ENCODE assay signal across 25 cellular contexts in the genomic region with DNA sequence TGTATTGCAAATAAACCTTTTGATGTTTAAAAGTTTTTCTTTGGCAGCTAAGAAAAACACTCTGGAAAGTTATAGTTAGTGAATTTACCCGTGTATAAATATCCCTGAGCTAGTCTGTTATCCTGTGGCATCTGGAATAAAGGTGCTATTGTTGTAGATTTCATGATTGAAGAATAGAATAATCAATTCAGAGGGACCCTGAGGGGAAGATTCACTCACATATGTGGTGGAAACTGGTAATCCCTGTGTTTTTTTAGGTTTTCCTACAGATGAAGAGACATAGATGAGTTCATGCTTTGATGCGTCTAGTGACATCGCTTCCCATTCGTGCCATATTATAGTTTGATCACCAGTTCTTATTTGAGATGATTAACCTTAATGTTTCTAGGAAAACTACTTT.
A peak's percentile ranks its signal among the peaks of the same experiment; 100 is the strongest.
DNase-seq lines count a peak whose midpoint lies in the region; ATAC-seq and TF ChIP-seq lines count a peak whose summit lies in the region.
"Had no signal": no experiment of that assay in that cellular context is flagged by ENCODE, and none has a peak within 500 bp of the region (broad histone marks: within the 10 kb centered on the region; RNA-seq: fewer than 3 reads in every experiment).

No MANE protein-coding gene starts in this region.

- ATAC-seq in HG03521 (IDR thresholded peaks at IDR 0.05; ENCODE audit: unreplicated experiment): no peak
- ATAC-seq: A549; CD8-positive, alpha-beta T cell; GM12878 had no signal

- H3K9me3 ChIP-seq in left ventricle myocardium inferior (replicated peaks): no peaks in the 10 kb centered on the region
- H3K9me3 ChIP-seq: A549; BLaER1 treated with 17β-estradiol and CSF1 and Interleukin-3, amounts not matched to agents 10 nM and 100 nM had no signal

- intact Hi-C loops in left ventricle myocardium inferior (cut with micrococcal nuclease): no loop called here

- in situ Hi-C loops in SK-MEL-5 (cut with HindIII; ENCODE audit: low pct_unique_long_range_greater_than_20kb, low sequenced_read_pairs): no loop called here

- no peaks in the 10 kb centered on the region for H3K36me3 ChIP-seq in left ventricle myocardium inferior
- H3K36me3 ChIP-seq: BLaER1 treated with 17β-estradiol and CSF1 and Interleukin-3, amounts not matched to agents 10 nM and 100 nM had no signal

- H3K27ac ChIP-seq in left ventricle myocardium inferior (replicated peaks): no peak overlapping the region
- H3K27ac ChIP-seq: 22Rv1; A549; BLaER1 treated with 17β-estradiol and CSF1 and Interleukin-3, amounts not matched to agents 10 nM and 100 nM; C4-2B had no signal

- H3K4me3 Mint-ChIP-seq in neural crest cell: no peak overlapping the region
- H3K4me3 Mint-ChIP-seq: B cell; CD4-positive, alpha-beta T cell; CD8-positive, alpha-beta T cell had no signal

- DNase-seq in COLO829 (ENCODE audit: low spot score) (peak; percentile 55), SK-MEL-5 (ENCODE audit: low read depth, low spot score) (peak; percentile 58), foreskin melanocyte (peak; percentile 13), neural crest cell (ENCODE audit: low read depth, low spot score) (no peak), left ventricle myocardium inferior (no peak), RKO (ENCODE audit: low spot score) (no peak), dedifferentiated amniotic fluid mesenchymal stem cell (ENCODE audit: extremely low spot score) (no peak)
- DNase-seq: AML-193; CD4-positive, alpha-beta T cell; CD8-positive, alpha-beta T cell; COR-L47; DMS 273 treated with DMSO at 0.1 percent for 48 hours; DMS153; DMS53; DMS79; DND-41; EL; GDM1 had no signal

- no peaks in the 10 kb centered on the region for H3K36me3 Mint-ChIP-seq in neural crest cell (ENCODE audit: low read depth)
- H3K36me3 Mint-ChIP-seq: CD8-positive, alpha-beta T cell had no signal

- H3K4me3 ChIP-seq in left ventricle myocardium inferior: no peak overlapping the region
- H3K4me3 ChIP-seq: A549; BLaER1 treated with 17β-estradiol and CSF1 and Interleukin-3, amounts not matched to agents 10 nM and 100 nM; GM12878 had no signal

- TF ChIP-seq CTCF in neural crest cell (conservative IDR thresholded peaks at IDR 0.05) (no peak), left ventricle myocardium inferior (IDR thresholded peaks at IDR 0.05; ENCODE audit: borderline replicate concordance) (no peak)

- peak overlapping the region; percentile 40 for H3K27ac Mint-ChIP-seq in neural crest cell (ENCODE audit: unreplicated experiment)
- H3K27ac Mint-ChIP-seq: B cell; CD4-positive, alpha-beta T cell; CD8-positive, alpha-beta T cell had no signal

- no peaks in the 10 kb centered on the region for H3K4me1 ChIP-seq in left ventricle myocardium inferior
- H3K4me1 ChIP-seq: A549; BLaER1 treated with 17β-estradiol and CSF1 and Interleukin-3, amounts not matched to agents 10 nM and 100 nM had no signal

- no peaks in the 10 kb centered on the region for H3K27me3 Mint-ChIP-seq in neural crest cell (ENCODE audit: low read depth)
- H3K27me3 Mint-ChIP-seq: B cell; CD4-positive, alpha-beta T cell had no signal

- H3K4me1 Mint-ChIP-seq in neural crest cell: peaks cover 19% of the 10 kb centered on the region
- H3K4me1 Mint-ChIP-seq: B cell had no signal

- H3K9me3 Mint-ChIP-seq in neural crest cell: peaks cover 5% of the 10 kb centered on the region
- H3K9me3 Mint-ChIP-seq: CD4-positive, alpha-beta T cell had no signal

- H3K27me3 ChIP-seq in left ventricle myocardium inferior (ENCODE audit: low read depth): no peaks in the 10 kb centered on the region
- H3K27me3 ChIP-seq: BLaER1 treated with 17β-estradiol and CSF1 and Interleukin-3, amounts not matched to agents 10 nM and 100 nM had no signal

Comparison
In these comparisons a context has a peak if more than half of its experiments do, and no peak if none do; other contexts are left out.
1. DNase-seq: peak in COLO829 (single experiment), SK-MEL-5 (single experiment) and foreskin melanocyte (single experiment); none in neural crest cell (single experiment), left ventricle myocardium inferior (single experiment), RKO (single experiment) and dedifferentiated amniotic fluid mesenchymal stem cell (single experiment).